In genomic region chr5:6154216-6154615, GRCh38 we compare ENCODE assay signal across 1 cellular context.
A peak's percentile ranks its signal among the peaks of the same experiment; 100 is the strongest.
TF ChIP-seq lines count a peak whose summit lies in the region.

No MANE protein-coding gene starts in this region.

TF ChIP-seq in HepG2, 621 proteins besides CTCF, POLR2A, EP300 and RAD21 (continued from another document):
- TF ChIP-seq ZBTB40 (IDR thresholded peaks at IDR 0.05) (peak; percentile 75), ZBTB40 (CRISPR knock-in tag; IDR thresholded peaks at IDR 0.05) (no peak)
